Comparison of ENCODE assay signal across 11 cellular contexts in the genomic region with DNA sequence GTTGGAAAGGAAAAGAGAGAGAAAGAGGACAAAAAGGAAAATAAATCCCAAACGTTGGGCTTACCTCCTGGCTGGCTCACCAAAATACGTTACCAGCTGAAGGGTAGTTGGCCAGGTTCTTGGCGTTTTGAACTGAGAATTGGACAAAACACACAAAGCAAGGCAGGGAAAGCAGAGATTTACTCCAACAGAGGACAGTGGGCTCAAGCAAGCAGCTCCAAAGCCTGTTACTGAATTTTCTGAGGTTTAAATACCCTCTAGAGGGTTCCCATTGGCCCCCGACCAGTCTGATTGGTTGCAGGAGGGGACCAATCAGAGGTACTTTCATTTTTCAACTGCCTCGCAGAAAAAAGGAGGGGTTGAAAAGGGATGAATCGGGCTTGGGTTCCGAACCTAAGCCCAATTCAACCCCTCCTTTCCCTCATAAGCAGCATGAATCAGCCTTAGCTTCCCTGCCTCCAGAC. TPM values are rescaled to one million over a fixed set of nuclear protein-coding genes. Genes with fewer than 3 reads are reported as not detected.
A peak's percentile ranks its signal among the peaks of the same experiment; 100 is the strongest.
DNase-seq lines count a peak whose midpoint lies in the region; ATAC-seq and TF ChIP-seq lines count a peak whose summit lies in the region.
"Had no signal": no experiment of that assay in that cellular context is flagged by ENCODE, and none has a peak within 500 bp of the region (broad histone marks: within the 10 kb centered on the region; RNA-seq: fewer than 3 reads in every experiment).

No MANE protein-coding gene starts in this region.

- no peak for TF ChIP-seq CTCF in gastrocnemius medialis (IDR thresholded peaks at IDR 0.05 in 4 of 5, conservative IDR thresholded peaks at IDR 0.05 in 1 of 5)
- no peak for TF ChIP-seq CTCF in GM13976 (IDR thresholded peaks at IDR 0.05; ENCODE audit: borderline replicate concordance, control extremely low read depth, extremely low read depth, insufficient read depth, missing control alignments)

- in situ Hi-C loops in gastrocnemius medialis (cut with MboI; ENCODE audit: low sequenced_read_pairs in 4 of 4), result no loop called here
- in situ Hi-C loops in GM13976 (cut with MboI; ENCODE audit: low sequenced_read_pairs, unreplicated experiment), result no loop called here

- peak; percentile 5 for DNase-seq in EL
- DNase-seq in NOMO-1 treated with DMSO at 0.1 percent for 48 hours (lab: John Stamatoyannopoulos, UW; ENCODE audit: unreplicated experiment), result peak; percentile 76
- peak; percentile 10 to 37 for DNase-seq in gastrocnemius medialis
- DNase-seq in GM13976 (ENCODE audit: low spot score), result no peak
- no peak for DNase-seq in NCI-H526 (lab: John Stamatoyannopoulos, UW)
- no peak for DNase-seq in stimulated activated CD4-positive, alpha-beta T cell treated with anti-CD3 and anti-CD28 coated beads, Interleukin-4, amount 100 ng/mL, for 24 hours
- no peak for DNase-seq in stimulated activated naive CD4-positive, alpha-beta T cell treated with Interleukin-2 at 50 U/mL for 16 hours (lab: John Stamatoyannopoulos, UW)

- H3K27ac ChIP-seq in duodenal mucosa (ENCODE audit: low read depth, low read length) (no peak overlapping the region), gastrocnemius medialis (peak overlapping the region; percentile 47 to 71 (median 58))
- H3K27ac ChIP-seq: epithelial cell of prostate, HL-60 had no signal

- H3K4me3 ChIP-seq in duodenal mucosa (ENCODE audit: low read depth in 1 of 2, low read length in 2 of 2) (peak overlapping the region; percentile 57 to 79), gastrocnemius medialis (peak overlapping the region; percentile 51 to 67 (median 58))

- H3K27me3 ChIP-seq in duodenal mucosa (ENCODE audit: control insufficient read depth in 1 of 2, insufficient read depth in 2 of 2, low read length in 2 of 2) (no peaks in the 10 kb centered on the region), gastrocnemius medialis (no peaks in the 10 kb centered on the region)

- H3K4me1 ChIP-seq in duodenal mucosa (ENCODE audit: control insufficient read depth in 1 of 2, insufficient read depth in 2 of 2, low read length in 2 of 2) (peaks cover 0 to 7% of the 10 kb centered on the region in 2 donors), gastrocnemius medialis (peaks cover 0 to 11% of the 10 kb centered on the region in 2 donors)

- H3K9me3 ChIP-seq in duodenal mucosa (ENCODE audit: control insufficient read depth in 1 of 2, low read length in 2 of 2) (no peaks in the 10 kb centered on the region), gastrocnemius medialis (no peaks in the 10 kb centered on the region)

- intact Hi-C loops in gastrocnemius medialis (cut with DNase I; ENCODE audit: low total_unique reads), result no loop called here

- TF ChIP-seq POLR2A in gastrocnemius medialis (IDR thresholded peaks at IDR 0.05), result peak in 1 of 2 donors; percentile 27

- peak; percentile 64 to 75 for ATAC-seq in gastrocnemius medialis

- H3K36me3 ChIP-seq in duodenal mucosa (ENCODE audit: control insufficient read depth in 1 of 2, insufficient read depth in 2 of 2, low read length in 2 of 2) (no peaks in the 10 kb centered on the region), gastrocnemius medialis (no peaks in the 10 kb centered on the region)

- peak overlapping the region; percentile 15 to 48 for H3K9ac ChIP-seq in duodenal mucosa (ENCODE audit: low read depth in 1 of 2, low read length in 2 of 2)

RNA-seq across cellular contexts. Expression of a gene that starts 55.6 kb away (rescaled TPM):
- total RNA-seq in gastrocnemius medialis, result not detected
- total RNA-seq: renal cortical epithelial cell had no signal

Comparison
In these comparisons a context has a peak if more than half of its experiments do, and no peak if none do; other contexts are left out.
1. DNase-seq: peak in EL (single experiment), NOMO-1 treated with DMSO at 0.1 percent for 48 hours (single experiment) and gastrocnemius medialis (2 of 2); none in GM13976 (single experiment), NCI-H526 (0 of 2), stimulated activated CD4-positive, alpha-beta T cell treated with anti-CD3 and anti-CD28 coated beads, Interleukin-4, amount 100 ng/mL, for 24 hours (single experiment) and stimulated activated naive CD4-positive, alpha-beta T cell treated with Interleukin-2 at 50 U/mL for 16 hours (single experiment).